In the genomic region with DNA sequence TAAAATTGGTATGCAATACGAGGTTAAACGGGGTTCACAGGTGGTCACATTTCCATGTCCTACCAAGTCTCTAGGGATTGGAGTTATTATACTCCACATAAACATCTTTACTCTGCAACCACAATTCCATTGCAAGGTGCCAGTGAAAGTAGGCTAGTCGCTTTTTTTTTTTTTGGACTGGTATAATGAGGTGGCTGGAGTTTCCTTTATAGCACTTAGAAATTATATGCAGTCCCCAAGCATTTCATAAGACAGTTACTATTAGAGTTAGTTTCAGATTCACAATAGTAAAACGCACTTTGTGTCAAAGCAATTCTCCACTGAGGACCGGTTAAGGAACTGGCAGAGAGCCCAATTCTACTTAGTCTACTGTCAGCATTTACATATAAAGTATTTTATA, we compare ENCODE assay signal across 9 cellular contexts. TPM values are rescaled to one million over a fixed set of nuclear protein-coding genes. Genes with fewer than 3 reads are reported as not detected.
DNase-seq lines count a peak whose midpoint lies in the region; ATAC-seq and TF ChIP-seq lines count a peak whose summit lies in the region.
"Had no signal": no experiment of that assay in that cellular context is flagged by ENCODE, and none has a peak within 500 bp of the region (broad histone marks: within the 10 kb centered on the region; RNA-seq: fewer than 3 reads in every experiment).

No MANE protein-coding gene starts in this region.

- H3K9me3 Mint-ChIP-seq in endothelial cell (ENCODE audit: unreplicated experiment), result no peaks in the 10 kb centered on the region
- H3K9me3 Mint-ChIP-seq in activated T-cell treated with anti-CD3 and anti-CD28 coated beads, Interleukin-2, amount 50 U/mL, for 72 hours, result no peaks in the 10 kb centered on the region
- H3K9me3 Mint-ChIP-seq in H9, result no peaks in the 10 kb centered on the region

- H4K91ac ChIP-seq in H9 (ENCODE audit: insufficient read length, low read depth, low read length), result no peak overlapping the region

- H3K79me1 ChIP-seq in H9 (ENCODE audit: insufficient read depth, low read depth, low read length, poor library complexity, severe bottlenecking), result no peaks in the 10 kb centered on the region

- H3K27me3 ChIP-seq in KMS-11 (ENCODE audit: insufficient read depth, low read depth) (no peaks in the 10 kb centered on the region), H9 (ENCODE audit: insufficient read depth, low read length) (peaks cover 4% of the 10 kb centered on the region; the same call in 1 of the 2 replicates)

- H3K4ac ChIP-seq in H9 (ENCODE audit: low read depth, low read length), result no peak overlapping the region

- H3K18ac ChIP-seq in H9 (ENCODE audit: insufficient read length, low read depth, low read length), result no peak overlapping the region

- H3K4me3 ChIP-seq in KMS-11 (IDR thresholded peaks at IDR 0.05; ENCODE audit: insufficient read depth, low read depth, low read length), result no peak overlapping the region

- no peak overlapping the region for H4K8ac ChIP-seq in H9 (replicated peaks; ENCODE audit: insufficient read length, low read depth, low read length)

- H3K9ac ChIP-seq in KMS-11 (peak overlapping the region; percentile 55; the same call in 1 of the 2 replicates), H9 (ENCODE audit: extremely low read depth, insufficient read length, low read length) (no peak overlapping the region)

- no peak overlapping the region for H3K23ac ChIP-seq in H9 (ENCODE audit: insufficient read length, low read depth, low read length)

- H3K79me2 ChIP-seq in KMS-11 (ENCODE audit: insufficient read depth, low read depth) (0 out of 2 replicates have a peak, but pooled peaks cover 5% of the 10 kb centered on the region), H9 (ENCODE audit: insufficient read depth, low read length) (no peaks in the 10 kb centered on the region)

- H2BK15ac ChIP-seq in H9 (ENCODE audit: low read depth, low read length), result no peak overlapping the region

- H2BK12ac ChIP-seq in H9 (ENCODE audit: insufficient read length, low read depth, low read length), result no peak overlapping the region

- H4K20me1 ChIP-seq in KMS-11 (ENCODE audit: insufficient read depth), result 0 out of 2 replicates have a peak, but pooled peaks cover 3% of the 10 kb centered on the region
- no peaks in the 10 kb centered on the region for H4K20me1 ChIP-seq in H9 (ENCODE audit: control insufficient read depth, insufficient read depth, insufficient read length)

- H3K56ac ChIP-seq in H9 (ENCODE audit: insufficient read length, low read depth, low read length), result no peak overlapping the region

- H3K36me3 ChIP-seq in KMS-11 (ENCODE audit: insufficient read depth), result no peaks in the 10 kb centered on the region

- WGBS in H9 (ENCODE audit: extremely low coverage, insufficient read length, low lambda C conversion rate), result no CpG with 5 or more reads among the region's 5 CpGs

- H3K4me1 ChIP-seq in KMS-11 (ENCODE audit: low read depth, poor library complexity, severe bottlenecking), result peaks cover 36% of the 10 kb centered on the region
- no peaks in the 10 kb centered on the region; the same call in none of the 2 replicates for H3K4me1 ChIP-seq in H9 (ENCODE audit: insufficient read depth, low read length)

- H2BK20ac ChIP-seq in H9 (ENCODE audit: low read depth, low read length, poor library complexity, severe bottlenecking), result no peak overlapping the region

- no peak for TF ChIP-seq CTCF in KMS-11 (conservative IDR thresholded peaks at IDR 0.05; ENCODE audit: low read depth, low read length)
- no peak for TF ChIP-seq CTCF in endothelial cell (IDR thresholded peaks at IDR 0.05; ENCODE audit: unreplicated experiment)
- no peak for TF ChIP-seq CTCF in H9 (conservative IDR thresholded peaks at IDR 0.05)

- peak overlapping the region; percentile 99 for H3K4me3 Mint-ChIP-seq in endothelial cell (ENCODE audit: unreplicated experiment)
- H3K4me3 Mint-ChIP-seq in activated T-cell treated with anti-CD3 and anti-CD28 coated beads, Interleukin-2, amount 50 U/mL, for 72 hours, result no peak overlapping the region
- H3K4me3 Mint-ChIP-seq in H9, result no peak overlapping the region

- peak overlapping the region; percentile 84 for H3K4me2 ChIP-seq in KMS-11
- H3K4me2 ChIP-seq in H9 (ENCODE audit: insufficient read depth, insufficient read length, low read length), result no peak overlapping the region

- no peak overlapping the region for H2BK120ac ChIP-seq in H9 (ENCODE audit: low read depth, low read length, poor library complexity, severe bottlenecking)

- ATAC-seq in GM18498 (IDR thresholded peaks at IDR 0.05; ENCODE audit: unreplicated experiment) (peak; percentile 26), esophagus mucosa (no peak)
- ATAC-seq in activated T-cell treated with anti-CD3 and anti-CD28 coated beads, Interleukin-2, amount 50 U/mL, for 72 hours (replicated peaks in 1 of 2), result no peak

- H3K27ac ChIP-seq in KMS-11 (peak overlapping the region; percentile 18; the same call in 1 of the 2 replicates), H9 (ENCODE audit: insufficient read length, low read depth, low read length) (no peak overlapping the region)

- peaks cover 21% of the 10 kb centered on the region for H3K23me2 ChIP-seq in H9 (ENCODE audit: insufficient read length, low read depth, low read length, poor library complexity, severe bottlenecking)

- H3T11ph ChIP-seq in H9 (ENCODE audit: low read length), result no peak overlapping the region

- H3K27ac Mint-ChIP-seq in endothelial cell (ENCODE audit: unreplicated experiment), result no peak overlapping the region
- H3K27ac Mint-ChIP-seq in activated T-cell treated with anti-CD3 and anti-CD28 coated beads, Interleukin-2, amount 50 U/mL, for 72 hours, result no peak overlapping the region
- H3K27ac Mint-ChIP-seq in H9, result no peak overlapping the region

- H2BK5ac ChIP-seq in H9 (ENCODE audit: insufficient read length, low read length), result no peak overlapping the region

- H3K14ac ChIP-seq in H9 (ENCODE audit: insufficient read depth, low read length), result no peak overlapping the region

- H3K27me3 Mint-ChIP-seq in endothelial cell (ENCODE audit: unreplicated experiment) (peaks cover 9% of the 10 kb centered on the region), H9 (ENCODE audit: low read depth) (peaks cover 52% of the 10 kb centered on the region)
- H3K27me3 Mint-ChIP-seq in activated T-cell treated with anti-CD3 and anti-CD28 coated beads, Interleukin-2, amount 50 U/mL, for 72 hours (ENCODE audit: low read depth), result peaks cover 73% of the 10 kb centered on the region

- H3K9me3 ChIP-seq in H9 (ENCODE audit: control insufficient read depth, low read depth, low read length), result no peaks in the 10 kb centered on the region

- no peak overlapping the region for H4K5ac ChIP-seq in H9 (ENCODE audit: insufficient read length, low read depth, low read length)

- H3K4me1 Mint-ChIP-seq in endothelial cell (ENCODE audit: unreplicated experiment), result peaks cover 43% of the 10 kb centered on the region
- H3K4me1 Mint-ChIP-seq in activated T-cell treated with anti-CD3 and anti-CD28 coated beads, Interleukin-2, amount 50 U/mL, for 72 hours (ENCODE audit: low read depth), result peaks cover 23% of the 10 kb centered on the region
- peaks cover 13 to 24% of the 10 kb centered on the region in 2 experiments for H3K4me1 Mint-ChIP-seq in H9

- H3K36me3 Mint-ChIP-seq in endothelial cell (ENCODE audit: low read depth, unreplicated experiment) (peaks cover 6% of the 10 kb centered on the region), H9 (ENCODE audit: insufficient read depth in 1 of 3, low read depth in 3 of 3) (no peaks in the 10 kb centered on the region)
- peaks cover 0 to 6% of the 10 kb centered on the region in 2 donors for H3K36me3 Mint-ChIP-seq in activated T-cell treated with anti-CD3 and anti-CD28 coated beads, Interleukin-2, amount 50 U/mL, for 72 hours (ENCODE audit: insufficient read depth in 2 of 2)

- H2AK5ac ChIP-seq in H9 (ENCODE audit: insufficient read length, low read length), result no peak overlapping the region

- DNase-seq in endothelial cell (ENCODE audit: low spot score), result no peak
- peak; percentile 50 for DNase-seq in pons (ENCODE audit: low spot score)
- no peak for DNase-seq in SKM-1 (lab: John Stamatoyannopoulos, UW; ENCODE audit: unreplicated experiment)
- no peak for DNase-seq in activated T-cell treated with anti-CD3 and anti-CD28 coated beads, Interleukin-2, amount 50 U/mL, for 72 hours
- DNase-seq in H9, result no peak
- DNase-seq: SIG-M5 had no signal

- peak overlapping the region; percentile 82 for H2AFZ ChIP-seq in KMS-11 (ENCODE audit: low read depth)
- H2AFZ ChIP-seq in H9 (ENCODE audit: low read length), result no peak overlapping the region

RNA-seq across cellular contexts. Expression of a gene that starts 1.4 kb away (rescaled TPM):
- total RNA-seq in endothelial cell (ENCODE audit: unreplicated experiment) (134 TPM), esophagus mucosa (4.5 TPM), H9 (2021) (0.11 and 0.20 TPM in 2 replicates)
- total RNA-seq in activated T-cell treated with anti-CD3 and anti-CD28 coated beads, Interleukin-2, amount 50 U/mL, for 72 hours, result under 1 TPM; 0.53 to 0.83 TPM

Comparison
In these comparisons a context has a peak if more than half of its experiments do, and no peak if none do; other contexts are left out.
1. RNA of a gene that starts 1.4 kb away (total RNA-seq): 134 TPM in endothelial cell (single experiment); 4.5 TPM in esophagus mucosa (single experiment), 0.53 to 0.83 TPM in activated T-cell treated with anti-CD3 and anti-CD28 coated beads, Interleukin-2, amount 50 U/mL, for 72 hours and 0.11 to 0.20 TPM in H9; every median in the first group is over 10 times any median in the second.